In the genomic region with DNA sequence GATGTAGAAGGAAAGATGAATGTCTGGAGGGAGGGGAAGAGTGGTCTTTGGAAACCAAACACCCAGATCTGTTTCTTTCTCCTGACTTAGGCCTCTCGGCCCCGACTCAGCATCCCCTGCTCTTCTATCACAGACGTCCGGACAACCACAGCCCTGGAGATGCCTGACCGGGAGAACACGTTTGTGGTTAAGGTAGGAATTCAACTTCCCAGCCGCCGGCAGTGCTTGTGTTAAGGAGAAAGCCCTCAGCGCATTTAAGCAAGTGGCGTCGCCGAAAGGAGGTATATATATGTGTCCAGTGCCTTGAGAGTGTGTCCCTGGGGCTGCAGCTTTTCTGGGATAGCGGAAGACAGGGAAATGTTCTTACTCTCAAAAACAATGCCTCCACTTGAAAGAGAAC, we compare ENCODE assay signal across 16 cellular contexts. TPM values are rescaled to one million over a fixed set of nuclear protein-coding genes. Genes with fewer than 3 reads are reported as not detected.
DNase-seq lines count a peak whose midpoint lies in the region; ATAC-seq and TF ChIP-seq lines count a peak whose summit lies in the region.
"Had no signal": no experiment of that assay in that cellular context is flagged by ENCODE, and none has a peak within 500 bp of the region (broad histone marks: within the 10 kb centered on the region; RNA-seq: fewer than 3 reads in every experiment).

No MANE protein-coding gene starts in this region.

- H3K36me3 Mint-ChIP-seq in IgD-negative memory B cell (peaks cover 4% of the 10 kb centered on the region), nephron progenitor cell (ENCODE audit: low read depth) (peaks cover 32% of the 10 kb centered on the region)

- intact Hi-C loops in Right ventricle myocardium inferior (cut with DNase I) (no loop called here), left ventricle myocardium inferior (cut with micrococcal nuclease) (no loop called here)

- H3K36me3 ChIP-seq in left ventricle myocardium inferior, result peaks cover 52% of the 10 kb centered on the region

- H3K27ac ChIP-seq in left ventricle myocardium inferior (replicated peaks), result no peak overlapping the region
- H3K27ac ChIP-seq: PC-9 had no signal

- DNase-seq in Right ventricle myocardium inferior (ENCODE audit: missing footprints) (peak; percentile 66), left ventricle myocardium inferior (no peak), nephron progenitor cell (no peak), UCSD-AML1 (lab: John Stamatoyannopoulos, UW; ENCODE audit: unreplicated experiment) (no peak)
- no peak for DNase-seq in stimulated activated CD4-positive, alpha-beta T cell treated with anti-CD3 and anti-CD28 coated beads, Interleukin-2, amount 100 ng/mL, for 24 hours
- DNase-seq: KG1, NCI-H1092 treated with DMSO at 0.1 percent for 48 hours, NCI-H1436 treated with DMSO at 0.1 percent for 48 hours, NCI-H2029, NCI-H226, NCI-H510A treated with DMSO at 0.1 percent for 48 hours, NCI-H748 treated with DMSO at 0.1 percent for 48 hours, PC-9 had no signal

- ATAC-seq in Right ventricle myocardium inferior (no peak), GM18520 (IDR thresholded peaks at IDR 0.05; ENCODE audit: unreplicated experiment) (no peak)
- ATAC-seq: SK-N-SH treated with all-trans-retinoic acid at 6 μM for 48 hours had no signal

- H3K27me3 ChIP-seq in left ventricle myocardium inferior (ENCODE audit: low read depth), result no peaks in the 10 kb centered on the region

- no peak for TF ChIP-seq CTCF in left ventricle myocardium inferior (IDR thresholded peaks at IDR 0.05; ENCODE audit: borderline replicate concordance)
- no peak for TF ChIP-seq CTCF in nephron progenitor cell (IDR thresholded peaks at IDR 0.05)

- H3K9me3 Mint-ChIP-seq in IgD-negative memory B cell, result no peaks in the 10 kb centered on the region
- no peaks in the 10 kb centered on the region for H3K9me3 Mint-ChIP-seq in nephron progenitor cell

- H3K4me3 Mint-ChIP-seq in IgD-negative memory B cell, result peak overlapping the region in 1 of 4 donors; percentile 83
- H3K4me3 Mint-ChIP-seq in nephron progenitor cell, result no peak overlapping the region

- peaks cover 6 to 17% (median 11%) of the 10 kb centered on the region in 3 donors for H3K4me1 Mint-ChIP-seq in IgD-negative memory B cell
- H3K4me1 Mint-ChIP-seq in nephron progenitor cell, result peaks cover 36% of the 10 kb centered on the region

- no peaks in the 10 kb centered on the region for H3K27me3 Mint-ChIP-seq in IgD-negative memory B cell
- peaks cover 6% of the 10 kb centered on the region for H3K27me3 Mint-ChIP-seq in nephron progenitor cell (ENCODE audit: low read depth, poor library complexity)

- H3K4me1 ChIP-seq in left ventricle myocardium inferior, result peaks cover 33% of the 10 kb centered on the region

- no peaks in the 10 kb centered on the region for H3K9me3 ChIP-seq in left ventricle myocardium inferior (replicated peaks)

- H3K4me3 ChIP-seq in left ventricle myocardium inferior, result no peak overlapping the region
- H3K4me3 ChIP-seq: PC-9 had no signal

- H3K27ac Mint-ChIP-seq in IgD-negative memory B cell (peak overlapping the region in 2 of 3 donors; percentile 39 to 69), nephron progenitor cell (peak overlapping the region; percentile 89)

RNA-seq across cellular contexts. Expression of a gene that starts 3.6 kb away (rescaled TPM):
- total RNA-seq in Right ventricle myocardium inferior, result 41.3 TPM
- 48.5 TPM for total RNA-seq in left ventricle myocardium inferior
- polyA plus RNA-seq in IgD-negative memory B cell, result 5.2 TPM

RNA-seq across cellular contexts. Expression of a gene that starts 11.0 kb away (rescaled TPM):
- total RNA-seq in Right ventricle myocardium inferior (0.11 TPM), left ventricle myocardium inferior (0.38 TPM)
- not detected for polyA plus RNA-seq in IgD-negative memory B cell

RNA-seq across cellular contexts. Expression of a gene that starts 21.1 kb away (rescaled TPM):
- total RNA-seq in Right ventricle myocardium inferior (252 TPM), left ventricle myocardium inferior (236 TPM)
- 139 TPM for polyA plus RNA-seq in IgD-negative memory B cell

RNA-seq across cellular contexts. Expression of a gene that starts 44.4 kb away (rescaled TPM):
- total RNA-seq in Right ventricle myocardium inferior (46.3 TPM), left ventricle myocardium inferior (51.2 TPM)
- 35.9 TPM for polyA plus RNA-seq in IgD-negative memory B cell

RNA-seq across cellular contexts. Expression of a gene that starts 57.8 kb away (rescaled TPM):
- total RNA-seq in Right ventricle myocardium inferior (22.3 TPM), left ventricle myocardium inferior (17.7 TPM)
- 31.7 TPM for polyA plus RNA-seq in IgD-negative memory B cell
